ENCODE assay signal across 8 cellular contexts in genomic region chr13:49996166-49996915, GRCh38. TPM values are rescaled to one million over a fixed set of nuclear protein-coding genes. Genes with fewer than 3 reads are reported as not detected.
A peak's percentile ranks its signal among the peaks of the same experiment; 100 is the strongest.
DNase-seq lines count a peak whose midpoint lies in the region; ATAC-seq and TF ChIP-seq lines count a peak whose summit lies in the region.

No MANE protein-coding gene starts in this region.

- TF ChIP-seq POLR2A in Raji (IDR thresholded peaks at IDR 0.05; ENCODE audit: insufficient read depth, low read depth, low read length) = peak; percentile 58

- H3K4me1 Mint-ChIP-seq in Calu3 (ENCODE audit: low read depth, unreplicated experiment) = peaks cover 8% of the 10 kb centered on the region
- H3K4me1 Mint-ChIP-seq in nephron progenitor cell = peaks cover 36% of the 10 kb centered on the region

- peak overlapping the region; percentile 81 for H3K4me3 Mint-ChIP-seq in Calu3 (ENCODE audit: low read depth, unreplicated experiment)
- H3K4me3 Mint-ChIP-seq in nephron progenitor cell = peak overlapping the region; percentile 80

- DNase-seq in Calu3 (peak; percentile 90), HuH-7 (ENCODE audit: low spot score) (peak; percentile 75), fibroblast of the aortic adventitia (ENCODE audit: low read depth) (peak; percentile 88), nephron progenitor cell (peak; percentile 95)
- peak; percentile 80 for DNase-seq in activated effector memory CD4-positive, alpha-beta T cell treated with Interleukin-2 at 50 U/mL for 16 hours
- peak; percentile 90 for DNase-seq in stimulated activated naive CD4-positive, alpha-beta T cell treated with Interleukin-2 at 50 U/mL for 16 hours (lab: John Stamatoyannopoulos, UW)

- peak; percentile 61 for ATAC-seq in GM21381 (IDR thresholded peaks at IDR 0.05; ENCODE audit: unreplicated experiment)

- H3K9me3 Mint-ChIP-seq in Calu3 (ENCODE audit: low read depth, unreplicated experiment) (no peaks in the 10 kb centered on the region), nephron progenitor cell (no peaks in the 10 kb centered on the region)

- no TSS peak for BruUV-seq in Calu3 (replicated peaks; lab: Mats Ljungman, UMichigan)

- H3K27me3 Mint-ChIP-seq in Calu3 (ENCODE audit: unreplicated experiment) (no peaks in the 10 kb centered on the region), nephron progenitor cell (ENCODE audit: low read depth, poor library complexity) (no peaks in the 10 kb centered on the region)

- TF ChIP-seq CTCF in Calu3 (IDR thresholded peaks at IDR 0.05; ENCODE audit: unreplicated experiment) (no peak), fibroblast of the aortic adventitia (IDR thresholded peaks at IDR 0.05; ENCODE audit: insufficient read depth, low read length) (no peak), nephron progenitor cell (IDR thresholded peaks at IDR 0.05) (no peak)

- H3K27ac Mint-ChIP-seq in Calu3 (ENCODE audit: unreplicated experiment) = peak overlapping the region; percentile 54
- no peak overlapping the region for H3K27ac Mint-ChIP-seq in nephron progenitor cell

- H3K36me3 Mint-ChIP-seq in Calu3 (ENCODE audit: insufficient read depth, unreplicated experiment) = peaks cover 43% of the 10 kb centered on the region
- peaks cover 30% of the 10 kb centered on the region for H3K36me3 Mint-ChIP-seq in nephron progenitor cell (ENCODE audit: low read depth)

- intact Hi-C loops in Calu3 (cut with micrococcal nuclease; ENCODE audit: unreplicated experiment) = loop anchor here (5.0 kb wide), 1 partner anchor 86 kb away; no protein-coding TSS in a partner anchor

- H3K4me3 ChIP-seq in fibroblast of the aortic adventitia (ENCODE audit: low read depth, low read length) = peak overlapping the region; percentile 69

- CTCF ChIA-PET in Calu3 (lab: Charles Lee) = interaction anchor here (0.5 to 1.4 kb wide), 7 partner anchors 60 to 915 kb away, joined by 3 to 7 read pairs (median 3); partner anchors contain the start of gene SPRYD7

RNA-seq across cellular contexts. Expression of gene TRIM13, which starts 0.5 kb away (rescaled TPM):
- total RNA-seq in Calu3 (2022) = 10.6 and 11.8 TPM in 2 replicates
- 19.4 and 25.6 TPM in 2 replicates for total RNA-seq in fibroblast of the aortic adventitia (ENCODE audit: low replicate concordance)

RNA-seq across cellular contexts. Expression of gene KCNRG, which starts 18.9 kb away (rescaled TPM):
- total RNA-seq in Calu3 (2022) = not detected in 2 replicates
- 1.4 and 2.9 TPM in 2 replicates for total RNA-seq in fibroblast of the aortic adventitia (ENCODE audit: low replicate concordance)

Comparison
In these comparisons a context has a peak if more than half of its experiments do, and no peak if none do; other contexts are left out.
1. Peak in every context shown above with its lines: DNase-seq, ATAC-seq and H3K4me3 ChIP-seq.